8 cellular contexts compared by ENCODE assay signal in the genomic region with DNA sequence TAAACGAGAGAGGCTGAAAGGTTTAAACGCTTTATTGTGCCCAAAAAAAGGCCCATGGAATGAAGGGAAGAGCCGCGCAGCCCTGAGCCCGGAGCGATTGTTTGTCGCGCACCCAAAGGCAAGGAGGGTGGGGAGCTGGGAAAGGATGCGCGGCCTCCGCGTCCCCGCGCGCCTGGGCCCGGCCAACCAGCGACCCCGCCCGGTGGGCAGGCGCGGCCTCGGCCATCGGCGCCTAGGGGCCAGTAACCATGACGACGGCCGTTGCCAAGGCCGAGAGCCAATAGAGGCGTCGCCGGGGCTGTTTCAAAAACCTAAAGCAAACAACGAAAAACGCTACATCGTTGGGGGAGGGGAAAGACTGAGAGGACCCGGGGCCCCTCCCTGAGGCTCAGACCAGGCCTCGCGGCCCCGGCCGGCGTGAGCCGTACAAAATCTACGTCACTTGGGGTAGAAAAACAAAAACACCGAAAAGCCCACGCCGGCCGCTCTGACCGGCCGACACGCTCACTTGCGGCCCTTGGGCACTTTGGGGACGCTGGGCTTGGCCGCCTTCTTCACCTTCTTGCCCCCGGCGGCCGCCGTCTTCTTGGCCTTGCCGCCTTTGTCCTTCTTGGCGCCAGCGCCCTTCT. TPM values are rescaled to one million over a fixed set of nuclear protein-coding genes. Genes with fewer than 3 reads are reported as not detected.
DNase-seq lines count a peak whose midpoint lies in the region; ATAC-seq, FAIRE-seq and TF ChIP-seq lines count a peak whose summit lies in the region.

No MANE protein-coding gene starts in this region.

- in situ Hi-C loops in Panc1 (cut with HindIII; ENCODE audit: low pct_unique_long_range_greater_than_20kb, low sequenced_read_pairs), result no loop called here

- H3K27me3 ChIP-seq in Panc1 (ENCODE audit: control insufficient read depth, insufficient read depth, low read length), result no peaks in the 10 kb centered on the region

- H3K4me1 ChIP-seq in Panc1 (ENCODE audit: control insufficient read depth, insufficient read depth, low read length), result peaks cover 13% of the 10 kb centered on the region

- peak overlapping the region; percentile 83 for H3K27ac Mint-ChIP-seq in activated naive CD4-positive, alpha-beta T cell treated with anti-CD3 and anti-CD28 coated beads, Interleukin-2, amount 10 ng/mL, durations not matched to agents 7 days and 5 days
- peak overlapping the region in 9 of 10 donors; percentile 57 to 96 (median 84) for H3K27ac Mint-ChIP-seq in naive thymus-derived CD8-positive, alpha-beta T cell

- DNase-seq in GM18507 (ENCODE audit: extremely low spot score, insufficient read length, low read depth) (no peak), LHCN-M2 (ENCODE audit: low read depth) (peak; percentile 93), Panc1 (ENCODE audit: low read depth, low spot score) (no peak), foreskin fibroblast (peak; percentile 87 to 96)
- DNase-seq in activated naive CD4-positive, alpha-beta T cell treated with anti-CD3 and anti-CD28 coated beads, Interleukin-2, amount 10 ng/mL, durations not matched to agents 7 days and 5 days, result peak; percentile 81
- peak; percentile 24 to 73 (median 44) for DNase-seq in naive thymus-derived CD8-positive, alpha-beta T cell

- TF ChIP-seq CTCF in Panc1 (IDR thresholded peaks at IDR 0.05) (no peak; the same call in 1 of the 2 replicates), foreskin fibroblast (IDR thresholded peaks at IDR 0.05; ENCODE audit: low read depth, low read length) (no peak)

- no peaks in the 10 kb centered on the region for H3K9me3 ChIP-seq in Panc1 (ENCODE audit: control insufficient read depth, insufficient read depth, low read depth, low read length)

- FAIRE-seq in A204.1 (lab: Jason Lieb, UNC), result peak; percentile 52
- FAIRE-seq in GM18507 (lab: Jason Lieb, UNC), result peak; percentile 39

- no peaks in the 10 kb centered on the region; the same call in 1 of the 2 replicates for H3K36me3 ChIP-seq in Panc1 (ENCODE audit: control insufficient read depth, insufficient read depth, low read length)

- H3K27ac ChIP-seq in Panc1 (ENCODE audit: low read length) (peak overlapping the region; percentile 91), temporal lobe (ENCODE audit: low read depth, low read length) (peak overlapping the region; percentile 86)

- intact Hi-C loops in Panc1 (cut with micrococcal nuclease; ENCODE audit: unreplicated experiment), result no loop called here

- CTCF ChIA-PET in Panc1 (lab: Charles Lee), result no interaction called here
- CTCF ChIA-PET in activated naive CD4-positive, alpha-beta T cell treated with anti-CD3 and anti-CD28 coated beads, Interleukin-2, amount 10 ng/mL, durations not matched to agents 7 days and 5 days (lab: Charles Lee), result interaction anchor here (1.5 to 1.8 kb wide), 2 partner anchors 31 to 344 kb away, joined by 3 to 7 read pairs; no protein-coding TSS in a partner anchor

- peak overlapping the region; percentile 92 to 95 for H3K4me3 ChIP-seq in Panc1 (ENCODE audit: low read depth in 2 of 2, low read length in 2 of 2)
- peak overlapping the region; percentile 65 to 92 for H3K4me3 ChIP-seq in foreskin fibroblast (ENCODE audit: low read depth in 1 of 2, low read length in 2 of 2)

- POLR2A ChIA-PET in Panc1 (lab: Charles Lee), result interaction anchor here (0.8 kb wide), 1 partner anchor 14 kb away, joined by 4 read pairs; no protein-coding TSS in a partner anchor
- POLR2A ChIA-PET in naive thymus-derived CD8-positive, alpha-beta T cell (lab: Charles Lee), result interaction anchor here (1.1 to 7.5 kb wide), 18 partner anchors 8 to 436 kb away, joined by 3 to 151 read pairs (median 10); partner anchors contain the start of genes ACAD9, CNBP, EFCAB12 and HMCES

- H3K9me3 Mint-ChIP-seq in activated naive CD4-positive, alpha-beta T cell treated with anti-CD3 and anti-CD28 coated beads, Interleukin-2, amount 10 ng/mL, durations not matched to agents 7 days and 5 days, result no peaks in the 10 kb centered on the region
- no peaks in the 10 kb centered on the region for H3K9me3 Mint-ChIP-seq in naive thymus-derived CD8-positive, alpha-beta T cell

- peak overlapping the region; percentile 96 for H3K4me3 Mint-ChIP-seq in activated naive CD4-positive, alpha-beta T cell treated with anti-CD3 and anti-CD28 coated beads, Interleukin-2, amount 10 ng/mL, durations not matched to agents 7 days and 5 days
- H3K4me3 Mint-ChIP-seq in naive thymus-derived CD8-positive, alpha-beta T cell, result peak overlapping the region; percentile 81 to 97 (median 88)

- H3K36me3 Mint-ChIP-seq in activated naive CD4-positive, alpha-beta T cell treated with anti-CD3 and anti-CD28 coated beads, Interleukin-2, amount 10 ng/mL, durations not matched to agents 7 days and 5 days, result peaks cover 9% of the 10 kb centered on the region
- H3K36me3 Mint-ChIP-seq in naive thymus-derived CD8-positive, alpha-beta T cell, result no peaks in the 10 kb centered on the region

- peaks cover 24% of the 10 kb centered on the region for H3K27me3 Mint-ChIP-seq in activated naive CD4-positive, alpha-beta T cell treated with anti-CD3 and anti-CD28 coated beads, Interleukin-2, amount 10 ng/mL, durations not matched to agents 7 days and 5 days
- H3K27me3 Mint-ChIP-seq in naive thymus-derived CD8-positive, alpha-beta T cell, result no peaks in the 10 kb centered on the region

- peaks cover 30% of the 10 kb centered on the region for H3K4me1 Mint-ChIP-seq in activated naive CD4-positive, alpha-beta T cell treated with anti-CD3 and anti-CD28 coated beads, Interleukin-2, amount 10 ng/mL, durations not matched to agents 7 days and 5 days
- peaks cover 21 to 32% (median 31%) of the 10 kb centered on the region in 4 donors for H3K4me1 Mint-ChIP-seq in naive thymus-derived CD8-positive, alpha-beta T cell

- ATAC-seq in Panc1, result peak; percentile 61
- ATAC-seq in naive thymus-derived CD8-positive, alpha-beta T cell, result peak; percentile 11 to 24

- no TSS peak for BruUV-seq in Panc1 (replicated peaks; lab: Mats Ljungman, UMichigan)

RNA-seq across cellular contexts. Expression of gene HMCES, which starts 36.2 kb away (rescaled TPM):
- total RNA-seq in LHCN-M2 (2014; rRNA removed) (10.8 and 15.8 TPM in 2 replicates), Panc1 (2021; ENCODE audit: unreplicated experiment) (94.6 TPM), temporal lobe (21.4 TPM)
- 31.8 TPM for polyA plus RNA-seq in LHCN-M2 (2012)
- polyA plus RNA-seq in Panc1 (2012; ENCODE audit: insufficient read length), result 104 TPM
- total RNA-seq in naive thymus-derived CD8-positive, alpha-beta T cell, result 10 to 100 TPM; 54.5 to 62.2 TPM
- 100 to 1,000 TPM in 1 of 3 donors, 10 to 100 TPM in 2; 82.2 to 112 (median 83.9) TPM for polyA plus RNA-seq in naive thymus-derived CD8-positive, alpha-beta T cell

Comparison
In these comparisons a context has a peak if more than half of its experiments do, and no peak if none do; other contexts are left out.
1. DNase-seq: peak in LHCN-M2 (single experiment), activated naive CD4-positive, alpha-beta T cell treated with anti-CD3 and anti-CD28 coated beads, Interleukin-2, amount 10 ng/mL, durations not matched to agents 7 days and 5 days (single experiment), foreskin fibroblast (2 of 2) and naive thymus-derived CD8-positive, alpha-beta T cell (10 of 10); none in GM18507 (single experiment) and Panc1 (single experiment).